In genomic region chr21:15506086-15506485, GRCh38 we compare ENCODE assay signal across 19 cellular contexts.
"Had no signal": no experiment of that assay in that cellular context is flagged by ENCODE, and none has a peak within 500 bp of the region (broad histone marks: within the 10 kb centered on the region; RNA-seq: fewer than 3 reads in every experiment).

No MANE protein-coding gene starts in this region.

- H3K4me1 ChIP-seq: colonic mucosa, esophagus squamous epithelium, gastroesophageal sphincter, heart left ventricle, left lung, lower lobe of right lung had no signal

- DNase-seq: colonic mucosa; cortex of kidney; effector CD8-positive, alpha-beta T cell; effector memory CD8-positive, alpha-beta T cell; endodermal cell; erythroblast; esophagus squamous epithelium; foreskin fibroblast; heart left ventricle; hippocampal formation; left cardiac atrium; left lung; left ventricle myocardium superior; lower lobe of right lung; mesenchymal stem cell; mucosa of descending colon; naive B cell had no signal

- H3K27me3 ChIP-seq: colonic mucosa, esophagus squamous epithelium, gastroesophageal sphincter, heart left ventricle, left lung had no signal

- H3K4me3 ChIP-seq: colonic mucosa, esophagus squamous epithelium, gastroesophageal sphincter, heart left ventricle, left lung, lower lobe of right lung, mucosa of descending colon had no signal

- H3K9me3 ChIP-seq: colonic mucosa, esophagus squamous epithelium, gastroesophageal sphincter, left lung, lower lobe of right lung, mucosa of descending colon had no signal

- H3K36me3 ChIP-seq: colonic mucosa, esophagus squamous epithelium, gastroesophageal sphincter, heart left ventricle, left lung, lower lobe of right lung had no signal

- ATAC-seq: effector memory CD8-positive, alpha-beta T cell; esophagus mucosa; gastroesophageal sphincter; heart left ventricle; left cardiac atrium; left lung; left ventricle myocardium superior; lower lobe of right lung; mucosa of descending colon had no signal

- H3K27ac ChIP-seq: colonic mucosa, esophagus squamous epithelium, gastroesophageal sphincter, heart left ventricle, left lung, lower lobe of right lung had no signal
